3 cellular contexts compared by ENCODE assay signal in the genomic region with DNA sequence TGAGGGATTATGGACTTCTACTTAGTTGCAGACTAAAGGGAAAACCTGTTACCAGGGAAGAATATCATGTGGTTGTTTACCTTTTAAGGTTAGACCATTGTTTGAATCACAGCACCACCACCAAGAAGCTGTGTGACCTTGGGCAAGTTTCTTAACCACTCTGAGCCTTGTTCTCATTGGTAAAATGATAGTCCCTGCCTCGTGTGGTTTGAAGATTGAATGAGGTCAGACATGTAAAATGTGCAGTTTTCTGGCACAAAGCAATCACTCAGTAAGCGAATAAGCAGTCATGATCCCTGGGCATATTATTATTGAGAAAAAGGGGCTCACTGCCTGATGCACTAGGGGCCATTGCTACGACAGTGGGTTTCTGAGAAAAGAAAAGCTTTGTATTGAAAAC.
TF ChIP-seq lines count a peak whose summit lies in the region.

No MANE protein-coding gene starts in this region.

TF ChIP-seq in SK-N-SH, 30 proteins besides CTCF, POLR2A, EP300 and RAD21:
- TF ChIP-seq, protein P1, sequence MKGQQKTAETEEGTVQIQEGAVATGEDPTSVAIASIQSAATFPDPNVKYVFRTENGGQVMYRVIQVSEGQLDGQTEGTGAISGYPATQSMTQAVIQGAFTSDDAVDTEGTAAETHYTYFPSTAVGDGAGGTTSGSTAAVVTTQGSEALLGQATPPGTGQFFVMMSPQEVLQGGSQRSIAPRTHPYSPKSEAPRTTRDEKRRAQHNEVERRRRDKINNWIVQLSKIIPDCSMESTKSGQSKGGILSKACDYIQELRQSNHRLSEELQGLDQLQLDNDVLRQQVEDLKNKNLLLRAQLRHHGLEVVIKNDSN (IDR thresholded peaks at IDR 0.05; ENCODE audit: borderline replicate concordance, low read depth) = no peak
- TF ChIP-seq RFX5 (IDR thresholded peaks at IDR 0.05; ENCODE audit: low read length) = no peak
- no peak for TF ChIP-seq SIN3A (IDR thresholded peaks at IDR 0.05; ENCODE audit: borderline replicate concordance, low read depth, low read length)
- no peak for TF ChIP-seq IRF3 (IDR thresholded peaks at IDR 0.05; ENCODE audit: low read depth, low read length)
- no peak for TF ChIP-seq TCF12 (IDR thresholded peaks at IDR 0.05)
- no peak for TF ChIP-seq TEAD4 (IDR thresholded peaks at IDR 0.05; ENCODE audit: borderline replicate concordance, insufficient read depth)
- no peak for TF ChIP-seq FOSL2 (IDR thresholded peaks at IDR 0.05; ENCODE audit: borderline replicate concordance, low read depth)
- TF ChIP-seq SMC3 (IDR thresholded peaks at IDR 0.05; ENCODE audit: low read depth, low read length) = no peak
- no peak for TF ChIP-seq NRF1 (IDR thresholded peaks at IDR 0.05; ENCODE audit: low read depth, low read length)

TF ChIP-seq in SK-N-SH treated with all-trans-retinoic acid at 6 μM for 48 hours, 23 proteins besides CTCF, POLR2A, EP300 and RAD21:
- TF ChIP-seq ZC3H10 (CRISPR knock-in tag; IDR thresholded peaks at IDR 0.05) = no peak
- no peak for TF ChIP-seq TOX (CRISPR knock-in tag; IDR thresholded peaks at IDR 0.05; ENCODE audit: borderline replicate concordance)
- TF ChIP-seq ESRRG (CRISPR knock-in tag; IDR thresholded peaks at IDR 0.05) = no peak
- TF ChIP-seq ISL1 (CRISPR knock-in tag; IDR thresholded peaks at IDR 0.05) = no peak
- no peak for TF ChIP-seq ZFP30 (CRISPR knock-in tag; IDR thresholded peaks at IDR 0.05)
- TF ChIP-seq ARNTL (CRISPR knock-in tag; IDR thresholded peaks at IDR 0.05; ENCODE audit: borderline replicate concordance, low read depth) = no peak
- TF ChIP-seq BACH2 (CRISPR knock-in tag; IDR thresholded peaks at IDR 0.05; ENCODE audit: borderline replicate concordance) = no peak
- no peak for TF ChIP-seq ZNF565 (CRISPR knock-in tag; conservative IDR thresholded peaks at IDR 0.05; ENCODE audit: low read depth)
- no peak for TF ChIP-seq ZFP3 (CRISPR knock-in tag; IDR thresholded peaks at IDR 0.05)
- no peak for TF ChIP-seq CREB5 (CRISPR knock-in tag; IDR thresholded peaks at IDR 0.05; ENCODE audit: low read depth)
- TF ChIP-seq, protein P2, sequence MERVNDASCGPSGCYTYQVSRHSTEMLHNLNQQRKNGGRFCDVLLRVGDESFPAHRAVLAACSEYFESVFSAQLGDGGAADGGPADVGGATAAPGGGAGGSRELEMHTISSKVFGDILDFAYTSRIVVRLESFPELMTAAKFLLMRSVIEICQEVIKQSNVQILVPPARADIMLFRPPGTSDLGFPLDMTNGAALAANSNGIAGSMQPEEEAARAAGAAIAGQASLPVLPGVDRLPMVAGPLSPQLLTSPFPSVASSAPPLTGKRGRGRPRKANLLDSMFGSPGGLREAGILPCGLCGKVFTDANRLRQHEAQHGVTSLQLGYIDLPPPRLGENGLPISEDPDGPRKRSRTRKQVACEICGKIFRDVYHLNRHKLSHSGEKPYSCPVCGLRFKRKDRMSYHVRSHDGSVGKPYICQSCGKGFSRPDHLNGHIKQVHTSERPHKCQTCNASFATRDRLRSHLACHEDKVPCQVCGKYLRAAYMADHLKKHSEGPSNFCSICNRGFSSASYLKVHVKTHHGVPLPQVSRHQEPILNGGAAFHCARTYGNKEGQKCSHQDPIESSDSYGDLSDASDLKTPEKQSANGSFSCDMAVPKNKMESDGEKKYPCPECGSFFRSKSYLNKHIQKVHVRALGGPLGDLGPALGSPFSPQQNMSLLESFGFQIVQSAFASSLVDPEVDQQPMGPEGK (CRISPR knock-in tag; IDR thresholded peaks at IDR 0.05; ENCODE audit: borderline replicate concordance) = no peak
- TF ChIP-seq OSR1 (CRISPR knock-in tag; IDR thresholded peaks at IDR 0.05) = no peak
- TF ChIP-seq ZNF70 (CRISPR knock-in tag; IDR thresholded peaks at IDR 0.05) = no peak
- TF ChIP-seq, protein P3, sequence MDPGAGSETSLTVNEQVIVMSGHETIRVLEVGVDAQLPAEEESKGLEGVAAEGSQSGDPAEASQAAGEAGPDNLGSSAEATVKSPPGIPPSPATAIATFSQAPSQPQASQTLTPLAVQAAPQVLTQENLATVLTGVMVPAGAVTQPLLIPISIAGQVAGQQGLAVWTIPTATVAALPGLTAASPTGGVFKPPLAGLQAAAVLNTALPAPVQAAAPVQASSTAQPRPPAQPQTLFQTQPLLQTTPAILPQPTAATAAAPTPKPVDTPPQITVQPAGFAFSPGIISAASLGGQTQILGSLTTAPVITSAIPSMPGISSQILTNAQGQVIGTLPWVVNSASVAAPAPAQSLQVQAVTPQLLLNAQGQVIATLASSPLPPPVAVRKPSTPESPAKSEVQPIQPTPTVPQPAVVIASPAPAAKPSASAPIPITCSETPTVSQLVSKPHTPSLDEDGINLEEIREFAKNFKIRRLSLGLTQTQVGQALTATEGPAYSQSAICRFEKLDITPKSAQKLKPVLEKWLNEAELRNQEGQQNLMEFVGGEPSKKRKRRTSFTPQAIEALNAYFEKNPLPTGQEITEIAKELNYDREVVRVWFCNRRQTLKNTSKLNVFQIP (CRISPR knock-in tag; IDR thresholded peaks at IDR 0.05; ENCODE audit: borderline replicate concordance, low read depth) = no peak
- TF ChIP-seq SNAI2 (CRISPR knock-in tag; IDR thresholded peaks at IDR 0.05) = no peak
- TF ChIP-seq PPARA (CRISPR knock-in tag; IDR thresholded peaks at IDR 0.05; ENCODE audit: borderline replicate concordance) = no peak
TF ChIP-seq in SK-N-SH treated with all-trans-retinoic acid at 6 μM for 48 hours: peak in this region for 0.

TF ChIP-seq in K562, 482 proteins besides CTCF, POLR2A, EP300 and RAD21:
- peak; percentile 90 for TF ChIP-seq ZFP36 (IDR thresholded peaks at IDR 0.05; ENCODE audit: low read depth, low read length, partially characterized antibody)
- peak; percentile 90 for TF ChIP-seq ADNP (tag; IDR thresholded peaks at IDR 0.05)
- TF ChIP-seq RBM25 (IDR thresholded peaks at IDR 0.05; ENCODE audit: low read depth, low read length, severe bottlenecking) = peak; percentile 97
- no peak; the same call in 1 of the 2 replicates for TF ChIP-seq TAF7 (tag; IDR thresholded peaks at IDR 0.05)
- TF ChIP-seq HNRNPK (IDR thresholded peaks at IDR 0.05; ENCODE audit: low read depth, low read length, poor library complexity, severe bottlenecking) = no peak
- no peak for TF ChIP-seq ZNF76 (CRISPR knock-in tag; IDR thresholded peaks at IDR 0.05; ENCODE audit: borderline replicate concordance)
- TF ChIP-seq ZNF143 (CRISPR knock-in tag; IDR thresholded peaks at IDR 0.05) = no peak
- TF ChIP-seq, protein P4, sequence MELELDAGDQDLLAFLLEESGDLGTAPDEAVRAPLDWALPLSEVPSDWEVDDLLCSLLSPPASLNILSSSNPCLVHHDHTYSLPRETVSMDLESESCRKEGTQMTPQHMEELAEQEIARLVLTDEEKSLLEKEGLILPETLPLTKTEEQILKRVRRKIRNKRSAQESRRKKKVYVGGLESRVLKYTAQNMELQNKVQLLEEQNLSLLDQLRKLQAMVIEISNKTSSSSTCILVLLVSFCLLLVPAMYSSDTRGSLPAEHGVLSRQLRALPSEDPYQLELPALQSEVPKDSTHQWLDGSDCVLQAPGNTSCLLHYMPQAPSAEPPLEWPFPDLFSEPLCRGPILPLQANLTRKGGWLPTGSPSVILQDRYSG (tag; conservative IDR thresholded peaks at IDR 0.05; ENCODE audit: low read depth) = peak; percentile 20; the same call in 1 of the 2 replicates
- TF ChIP-seq PURB (CRISPR knock-in tag; IDR thresholded peaks at IDR 0.05; ENCODE audit: low read depth) = no peak
- no peak for TF ChIP-seq ZBTB2 (IDR thresholded peaks at IDR 0.05)
- TF ChIP-seq KDM1A (IDR thresholded peaks at IDR 0.05) = peak; percentile 73 to 80
- TF ChIP-seq, protein P5, sequence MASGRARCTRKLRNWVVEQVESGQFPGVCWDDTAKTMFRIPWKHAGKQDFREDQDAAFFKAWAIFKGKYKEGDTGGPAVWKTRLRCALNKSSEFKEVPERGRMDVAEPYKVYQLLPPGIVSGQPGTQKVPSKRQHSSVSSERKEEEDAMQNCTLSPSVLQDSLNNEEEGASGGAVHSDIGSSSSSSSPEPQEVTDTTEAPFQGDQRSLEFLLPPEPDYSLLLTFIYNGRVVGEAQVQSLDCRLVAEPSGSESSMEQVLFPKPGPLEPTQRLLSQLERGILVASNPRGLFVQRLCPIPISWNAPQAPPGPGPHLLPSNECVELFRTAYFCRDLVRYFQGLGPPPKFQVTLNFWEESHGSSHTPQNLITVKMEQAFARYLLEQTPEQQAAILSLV (tag; IDR thresholded peaks at IDR 0.05) = no peak
- TF ChIP-seq MTA1 (IDR thresholded peaks at IDR 0.05; ENCODE audit: borderline replicate concordance) = no peak
- no peak for TF ChIP-seq BRD4 (IDR thresholded peaks at IDR 0.05)
- TF ChIP-seq TRIM28 (IDR thresholded peaks at IDR 0.05) = no peak
- TF ChIP-seq ELF4 (CRISPR knock-in tag; IDR thresholded peaks at IDR 0.05) = no peak
- TF ChIP-seq SMARCA5 (IDR thresholded peaks at IDR 0.05) = peak; percentile 85; the same call in 1 of the 2 replicates
- no peak for TF ChIP-seq UBTF (IDR thresholded peaks at IDR 0.05; ENCODE audit: borderline replicate concordance in 1 of 2, low read depth in 2 of 2, low read length in 2 of 2)
- TF ChIP-seq RCOR1 (IDR thresholded peaks at IDR 0.05; ENCODE audit: borderline replicate concordance in 1 of 2, low read depth in 2 of 2, low read length in 2 of 2) = peak in 1 of 2 experiments; percentile 70; a peak in 2 of 4 replicates
- peak; percentile 94 for TF ChIP-seq BCOR (IDR thresholded peaks at IDR 0.05)
